In genomic region chr10:92681306-92681823, GRCh38 we compare ENCODE assay signal across 26 cellular contexts.
"Had no signal": no experiment of that assay in that cellular context is flagged by ENCODE, and none has a peak within 500 bp of the region (broad histone marks: within the 10 kb centered on the region; RNA-seq: fewer than 3 reads in every experiment).

No MANE protein-coding gene starts in this region.

- H3K27me3 ChIP-seq: ascending aorta, body of pancreas had no signal

- DNase-seq: activated CD4-positive, alpha-beta memory T cell treated with anti-CD3 and anti-CD28 coated beads for 36 hours; activated CD4-positive, alpha-beta T cell treated with anti-CD3 and anti-CD28 coated beads, Interleukin-2, amount 10 ng/mL, durations not matched to agents 7 days and 5 days; activated CD4-positive, CD25-positive, alpha-beta regulatory T cell; activated CD8-positive, alpha-beta memory T cell treated with anti-CD3 and anti-CD28 coated beads for 24 hours; activated effector memory CD4-positive, alpha-beta T cell treated with anti-CD3 and anti-CD28 coated beads, Interleukin-2, amount 50 U/mL, for 16 hours; activated naive CD4-positive, alpha-beta T cell treated with Interleukin-2 at 50 U/mL for 16 hours; activated naive CD8-positive, alpha-beta T cell treated with anti-CD3 and anti-CD28 coated beads, Interleukin-2, amount 50 U/mL, for 24 hours; activated T-cell treated with anti-CD3 and anti-CD28 coated beads, Interleukin-2, amount 50 U/mL, for 4 hours; amniotic stem cell; body of pancreas; central memory CD4-positive, alpha-beta T cell; NCI-H1092 treated with DMSO at 0.1 percent for 48 hours; NCI-H1417 treated with DMSO at 0.1 percent for 48 hours; NCI-H1694; NCI-H2029; NCI-H2107; NCI-H2171 treated with DMSO at 0.1 percent for 48 hours; NCI-H226; NCI-H510A; NCI-H526 treated with DMSO at 0.1 percent for 48 hours; NCI-H82; T1000 had no signal

- ATAC-seq: activated naive CD4-positive, alpha-beta T cell treated with anti-CD3 and anti-CD28 coated beads, Interleukin-2, amount 50 U/mL, for 72 hours; activated naive CD8-positive, alpha-beta T cell treated with anti-CD3 and anti-CD28 coated beads, Interleukin-2, amount 50 U/mL, for 24 hours; activated T-cell treated with anti-CD3 and anti-CD28 coated beads, Interleukin-2, amount 50 U/mL, for 4 hours; body of pancreas had no signal

- H3K4me3 ChIP-seq: ascending aorta, body of pancreas had no signal

- H3K27ac ChIP-seq: ascending aorta, body of pancreas had no signal

- H3K36me3 ChIP-seq: ascending aorta had no signal

- FAIRE-seq: bronchial epithelial cell, TTC549 had no signal

- H3K9me3 ChIP-seq: body of pancreas had no signal

- H3K4me1 ChIP-seq: ascending aorta, body of pancreas had no signal
